Comparison of ENCODE assay signal across 19 cellular contexts in genomic region chr13:71454509-71454908, GRCh38.
A peak's percentile ranks its signal among the peaks of the same experiment; 100 is the strongest.
DNase-seq lines count a peak whose midpoint lies in the region; ATAC-seq and TF ChIP-seq lines count a peak whose summit lies in the region.
"Had no signal": no experiment of that assay in that cellular context is flagged by ENCODE, and none has a peak within 500 bp of the region (broad histone marks: within the 10 kb centered on the region; RNA-seq: fewer than 3 reads in every experiment).

No MANE protein-coding gene starts in this region.

- H3K9me3 Mint-ChIP-seq in stimulated activated naive CD8-positive, alpha-beta T cell treated with anti-CD3 and anti-CD28 coated beads, Interleukin-15, amount 100 ng/mL, for 72 hours: no peaks in the 10 kb centered on the region
- peaks cover 5% of the 10 kb centered on the region for H3K9me3 Mint-ChIP-seq in stimulated activated memory B cell treated with anti-CD40 and anti-IgM and Interleukin-4, amounts not matched to agents 10 μg/mL and 1 μg/mL and 100 μg/mL, for 72 hours
- no peaks in the 10 kb centered on the region for H3K9me3 Mint-ChIP-seq in activated CD8-positive, alpha-beta memory T cell treated with anti-CD3 and anti-CD28 coated beads, Interleukin-2, amount 10 ng/mL, durations not matched to agents 7 days and 5 days (ENCODE audit: low read depth)
- H3K9me3 Mint-ChIP-seq: H9 had no signal

- no peak overlapping the region for H3K4me3 Mint-ChIP-seq in stimulated activated naive CD8-positive, alpha-beta T cell treated with anti-CD3 and anti-CD28 coated beads, Interleukin-15, amount 100 ng/mL, for 72 hours
- no peak overlapping the region for H3K4me3 Mint-ChIP-seq in stimulated activated memory B cell treated with anti-CD40 and anti-IgM and Interleukin-4, amounts not matched to agents 10 μg/mL and 1 μg/mL and 100 μg/mL, for 72 hours
- no peak overlapping the region for H3K4me3 Mint-ChIP-seq in activated CD8-positive, alpha-beta memory T cell treated with anti-CD3 and anti-CD28 coated beads, Interleukin-2, amount 10 ng/mL, durations not matched to agents 7 days and 5 days
- H3K4me3 Mint-ChIP-seq: CD4-positive, CD25-positive, alpha-beta regulatory T cell; CD8-positive, alpha-beta memory T cell; H9; IgD-negative memory B cell had no signal

- DNase-seq in stimulated activated naive CD8-positive, alpha-beta T cell treated with anti-CD3 and anti-CD28 coated beads, Interleukin-15, amount 100 ng/mL, for 72 hours: no peak
- DNase-seq in stimulated activated naive CD8-positive, alpha-beta T cell treated with anti-CD3 and anti-CD28 coated beads, Interleukin-15, Interleukin-2, amounts not matched to agents 100 U/mL and 50 U/mL, for 24 hours: no peak
- DNase-seq in mucosa of descending colon (no peak), hepatic stellate cell (ENCODE audit: low spot score) (no peak)
- DNase-seq in activated CD8-positive, alpha-beta memory T cell treated with anti-CD3 and anti-CD28 coated beads, Interleukin-2, amount 10 ng/mL, durations not matched to agents 7 days and 5 days: no peak
- DNase-seq: BE2C; C1 segment of cervical spinal cord; CD4-positive, CD25-positive, alpha-beta regulatory T cell; CD8-positive, alpha-beta memory T cell; COR-L47; DMS 273 treated with DMSO at 0.1 percent for 48 hours; DMS53; DND-41; EL; H9 had no signal

- CTCF ChIA-PET in activated CD8-positive, alpha-beta memory T cell treated with anti-CD3 and anti-CD28 coated beads, Interleukin-2, amount 10 ng/mL, durations not matched to agents 7 days and 5 days (lab: Charles Lee): no interaction called here

- H3K27ac Mint-ChIP-seq in stimulated activated naive CD8-positive, alpha-beta T cell treated with anti-CD3 and anti-CD28 coated beads, Interleukin-15, amount 100 ng/mL, for 72 hours: no peak overlapping the region
- H3K27ac Mint-ChIP-seq in stimulated activated memory B cell treated with anti-CD40 and anti-IgM and Interleukin-4, amounts not matched to agents 10 μg/mL and 1 μg/mL and 100 μg/mL, for 72 hours: no peak overlapping the region
- H3K27ac Mint-ChIP-seq in activated CD8-positive, alpha-beta memory T cell treated with anti-CD3 and anti-CD28 coated beads, Interleukin-2, amount 10 ng/mL, durations not matched to agents 7 days and 5 days: no peak overlapping the region
- H3K27ac Mint-ChIP-seq: CD4-positive, CD25-positive, alpha-beta regulatory T cell; CD8-positive, alpha-beta memory T cell; H9; IgD-negative memory B cell had no signal

- no peaks in the 10 kb centered on the region for H3K4me1 Mint-ChIP-seq in stimulated activated naive CD8-positive, alpha-beta T cell treated with anti-CD3 and anti-CD28 coated beads, Interleukin-15, amount 100 ng/mL, for 72 hours
- no peaks in the 10 kb centered on the region for H3K4me1 Mint-ChIP-seq in stimulated activated memory B cell treated with anti-CD40 and anti-IgM and Interleukin-4, amounts not matched to agents 10 μg/mL and 1 μg/mL and 100 μg/mL, for 72 hours
- no peaks in the 10 kb centered on the region for H3K4me1 Mint-ChIP-seq in activated CD8-positive, alpha-beta memory T cell treated with anti-CD3 and anti-CD28 coated beads, Interleukin-2, amount 10 ng/mL, durations not matched to agents 7 days and 5 days
- H3K4me1 Mint-ChIP-seq: CD8-positive, alpha-beta memory T cell; H9; IgD-negative memory B cell had no signal

- peak; percentile 39 for ATAC-seq in stimulated activated naive CD8-positive, alpha-beta T cell treated with anti-CD3 and anti-CD28 coated beads, Interleukin-15, amount 100 ng/mL, for 72 hours
- ATAC-seq in stimulated activated naive CD8-positive, alpha-beta T cell treated with anti-CD3 and anti-CD28 coated beads, Interleukin-15, Interleukin-2, amounts not matched to agents 100 U/mL and 50 U/mL, for 24 hours: no peak
- ATAC-seq in mucosa of descending colon: peak; percentile 10
- peak; percentile 53 for ATAC-seq in stimulated activated memory B cell treated with anti-CD40 and anti-IgM and Interleukin-4, amounts not matched to agents 10 μg/mL and 1 μg/mL and 100 μg/mL, for 72 hours
- no peak for ATAC-seq in activated CD8-positive, alpha-beta memory T cell treated with anti-CD3 and anti-CD28 coated beads, Interleukin-2, amount 10 ng/mL, durations not matched to agents 7 days and 5 days
- ATAC-seq in GM21381 (IDR thresholded peaks at IDR 0.05; ENCODE audit: unreplicated experiment): no peak
- ATAC-seq: HepG2 had no signal

- TF ChIP-seq CTCF in mucosa of descending colon (IDR thresholded peaks at IDR 0.05): no peak

- intact Hi-C loops in mucosa of descending colon (cut with DNase I, micrococcal nuclease): no loop called here

- H3K9me3 ChIP-seq in mucosa of descending colon: no peaks in the 10 kb centered on the region
- H3K9me3 ChIP-seq: BE2C had no signal

- H3K4me1 ChIP-seq in mucosa of descending colon (ENCODE audit: low read depth): no peaks in the 10 kb centered on the region
- H3K4me1 ChIP-seq: BE2C had no signal

- H3K4me3 ChIP-seq in mucosa of descending colon: no peak overlapping the region

- no peaks in the 10 kb centered on the region for H3K36me3 ChIP-seq in mucosa of descending colon (ENCODE audit: low read depth)
- H3K36me3 ChIP-seq: BE2C had no signal

- H3K27me3 Mint-ChIP-seq in stimulated activated naive CD8-positive, alpha-beta T cell treated with anti-CD3 and anti-CD28 coated beads, Interleukin-15, amount 100 ng/mL, for 72 hours: no peaks in the 10 kb centered on the region
- H3K27me3 Mint-ChIP-seq in stimulated activated memory B cell treated with anti-CD40 and anti-IgM and Interleukin-4, amounts not matched to agents 10 μg/mL and 1 μg/mL and 100 μg/mL, for 72 hours: no peaks in the 10 kb centered on the region
- no peaks in the 10 kb centered on the region for H3K27me3 Mint-ChIP-seq in activated CD8-positive, alpha-beta memory T cell treated with anti-CD3 and anti-CD28 coated beads, Interleukin-2, amount 10 ng/mL, durations not matched to agents 7 days and 5 days
- H3K27me3 Mint-ChIP-seq: CD4-positive, CD25-positive, alpha-beta regulatory T cell; CD8-positive, alpha-beta memory T cell; IgD-negative memory B cell had no signal

- H3K36me3 Mint-ChIP-seq in stimulated activated memory B cell treated with anti-CD40 and anti-IgM and Interleukin-4, amounts not matched to agents 10 μg/mL and 1 μg/mL and 100 μg/mL, for 72 hours: no peaks in the 10 kb centered on the region
- H3K36me3 Mint-ChIP-seq in activated CD8-positive, alpha-beta memory T cell treated with anti-CD3 and anti-CD28 coated beads, Interleukin-2, amount 10 ng/mL, durations not matched to agents 7 days and 5 days: no peaks in the 10 kb centered on the region
- H3K36me3 Mint-ChIP-seq: CD4-positive, CD25-positive, alpha-beta regulatory T cell; CD8-positive, alpha-beta memory T cell; IgD-negative memory B cell had no signal

Comparison
In these comparisons a context has a peak if more than half of its experiments do, and no peak if none do; other contexts are left out.
1. ATAC-seq: peak in stimulated activated naive CD8-positive, alpha-beta T cell treated with anti-CD3 and anti-CD28 coated beads, Interleukin-15, amount 100 ng/mL, for 72 hours (single experiment), mucosa of descending colon (single experiment) and stimulated activated memory B cell treated with anti-CD40 and anti-IgM and Interleukin-4, amounts not matched to agents 10 μg/mL and 1 μg/mL and 100 μg/mL, for 72 hours (single experiment); none in stimulated activated naive CD8-positive, alpha-beta T cell treated with anti-CD3 and anti-CD28 coated beads, Interleukin-15, Interleukin-2, amounts not matched to agents 100 U/mL and 50 U/mL, for 24 hours (single experiment), activated CD8-positive, alpha-beta memory T cell treated with anti-CD3 and anti-CD28 coated beads, Interleukin-2, amount 10 ng/mL, durations not matched to agents 7 days and 5 days (single experiment) and GM21381 (single experiment).